In the genomic region with DNA sequence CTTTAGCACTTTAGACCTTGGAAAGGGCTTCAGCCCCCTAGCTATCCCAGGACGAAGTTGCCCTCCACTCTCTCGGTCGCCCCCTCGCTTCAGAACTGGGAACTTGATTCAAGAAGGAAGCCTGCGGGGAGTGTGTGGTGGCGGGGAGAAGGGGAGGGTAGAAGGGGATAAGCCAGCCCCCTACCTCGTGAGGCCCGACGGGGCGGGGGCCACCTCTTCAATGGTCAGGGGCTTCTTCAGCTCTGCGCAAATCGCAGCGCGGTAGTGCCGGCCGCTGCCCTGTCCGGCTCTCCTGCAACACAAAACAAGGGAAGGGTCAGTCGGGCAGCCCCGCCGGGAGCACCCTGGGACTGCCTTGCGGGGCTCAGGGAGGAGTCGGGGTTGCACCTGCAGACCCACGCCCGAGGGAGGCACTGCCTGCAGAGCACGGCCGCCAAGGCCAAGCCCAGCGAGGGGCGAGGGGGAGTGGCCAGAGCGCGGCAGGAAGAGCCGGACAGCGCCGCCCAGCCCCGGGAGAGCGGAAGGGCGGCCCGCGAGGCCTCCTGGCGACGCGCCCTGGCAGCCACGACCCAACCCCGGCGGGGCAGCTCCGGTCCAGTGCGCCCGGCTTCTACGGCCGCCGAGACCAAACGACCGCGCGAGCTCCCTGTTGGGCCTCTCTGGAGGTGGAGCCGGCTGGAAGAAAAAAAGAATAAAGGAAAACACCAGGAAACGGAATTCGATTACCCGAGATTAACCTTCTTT, we compare ENCODE assay signal across 1 cellular context.
TF ChIP-seq lines count a peak whose summit lies in the region.

No MANE protein-coding gene starts in this region.

TF ChIP-seq in IMR-90, 13 proteins besides CTCF, POLR2A, EP300 and RAD21 (continued from another document):
- no peak for TF ChIP-seq RCOR1 (IDR thresholded peaks at IDR 0.05; ENCODE audit: insufficient replicate concordance, low read length)
TF ChIP-seq in IMR-90: peak in this region for 0.
